ENCODE assay signal across 18 cellular contexts in the genomic region with DNA sequence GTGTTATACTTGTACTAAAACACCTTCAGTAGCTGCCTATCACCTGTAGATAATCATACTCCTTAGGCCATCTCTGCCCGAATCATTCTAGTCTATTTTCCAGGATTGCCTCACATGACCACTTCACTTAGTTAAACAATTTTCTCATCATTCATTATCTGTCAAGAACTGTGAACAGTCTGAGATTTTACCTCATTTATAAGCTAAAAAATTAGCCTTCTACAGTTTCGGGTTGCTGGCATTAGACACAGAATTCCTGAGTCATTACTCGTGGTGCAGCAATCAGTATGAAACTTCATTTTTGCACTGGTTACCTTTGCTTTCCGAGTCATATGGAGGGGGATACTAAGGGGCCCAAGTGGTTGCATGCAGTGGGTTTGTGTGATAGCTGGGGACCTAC. TPM values are rescaled to one million over a fixed set of nuclear protein-coding genes. Genes with fewer than 3 reads are reported as not detected.
A peak's percentile ranks its signal among the peaks of the same experiment; 100 is the strongest.
DNase-seq lines count a peak whose midpoint lies in the region; ATAC-seq and TF ChIP-seq lines count a peak whose summit lies in the region.
"Had no signal": no experiment of that assay in that cellular context is flagged by ENCODE, and none has a peak within 500 bp of the region (broad histone marks: within the 10 kb centered on the region; RNA-seq: fewer than 3 reads in every experiment).

No MANE protein-coding gene starts in this region.

- no peaks in the 10 kb centered on the region for H3K4me1 Mint-ChIP-seq in activated CD4-positive, alpha-beta T cell treated with anti-CD3 and anti-CD28 coated beads, Interleukin-2, amount 10 ng/mL, durations not matched to agents 7 days and 5 days
- H3K4me1 Mint-ChIP-seq: neural crest cell had no signal

- ATAC-seq in SK-N-SH treated with all-trans-retinoic acid at 6 μM for 48 hours (peak; percentile 50), HG02642 (IDR thresholded peaks at IDR 0.05; ENCODE audit: poor library complexity, unreplicated experiment) (no peak), GM19035 (IDR thresholded peaks at IDR 0.05; ENCODE audit: unreplicated experiment) (no peak)
- ATAC-seq: activated CD8-positive, alpha-beta memory T cell treated with anti-CD3 and anti-CD28 coated beads, Interleukin-2, amount 10 ng/mL, durations not matched to agents 7 days and 5 days; K562 had no signal

- POLR2A ChIA-PET in activated CD4-positive, alpha-beta T cell treated with anti-CD3 and anti-CD28 coated beads, Interleukin-2, amount 10 ng/mL, durations not matched to agents 7 days and 5 days (lab: Charles Lee): no interaction called here

- H3K9me3 ChIP-seq in smooth muscle cell (replicated peaks; ENCODE audit: low read depth): no peaks in the 10 kb centered on the region
- peaks cover 5% of the 10 kb centered on the region for H3K9me3 ChIP-seq in left ventricle myocardium inferior (replicated peaks)
- H3K9me3 ChIP-seq: SJCRH30 had no signal

- H3K27ac Mint-ChIP-seq in activated CD4-positive, alpha-beta T cell treated with anti-CD3 and anti-CD28 coated beads, Interleukin-2, amount 10 ng/mL, durations not matched to agents 7 days and 5 days: no peak overlapping the region
- H3K27ac Mint-ChIP-seq: activated CD8-positive, alpha-beta memory T cell treated with anti-CD3 and anti-CD28 coated beads, Interleukin-2, amount 10 ng/mL, durations not matched to agents 7 days and 5 days; CD8-positive, alpha-beta memory T cell had no signal

- no peaks in the 10 kb centered on the region for H3K27me3 ChIP-seq in smooth muscle cell (ENCODE audit: low read depth)
- no peaks in the 10 kb centered on the region for H3K27me3 ChIP-seq in left ventricle myocardium inferior (ENCODE audit: low read depth)
- H3K27me3 ChIP-seq: SJCRH30 had no signal

- DNase-seq in HCEC 1CT (peak; percentile 36), fibroblast of peridontal ligament (ENCODE audit: extremely low read depth) (peak; percentile 78), smooth muscle cell (lab: John Stamatoyannopoulos, UW; ENCODE audit: unreplicated experiment) (no peak), left ventricle myocardium inferior (no peak)
- DNase-seq in activated CD4-positive, alpha-beta T cell treated with anti-CD3 and anti-CD28 coated beads, Interleukin-2, amount 10 ng/mL, durations not matched to agents 7 days and 5 days: no peak
- DNase-seq: activated CD8-positive, alpha-beta memory T cell treated with anti-CD3 and anti-CD28 coated beads, Interleukin-2, amount 10 ng/mL, durations not matched to agents 7 days and 5 days; activated naive CD4-positive, alpha-beta T cell treated with anti-CD3 and anti-CD28 coated beads, Interleukin-2, amount 50 U/mL, for 16 hours; CD8-positive, alpha-beta memory T cell; cortex of kidney; glutamatergic neuron; NCI-H1694; NCI-H748 treated with DMSO at 0.1 percent for 48 hours; SJCRH30 had no signal

- H3K27me3 Mint-ChIP-seq in activated CD4-positive, alpha-beta T cell treated with anti-CD3 and anti-CD28 coated beads, Interleukin-2, amount 10 ng/mL, durations not matched to agents 7 days and 5 days: peaks cover 2% of the 10 kb centered on the region
- H3K27me3 Mint-ChIP-seq: activated CD8-positive, alpha-beta memory T cell treated with anti-CD3 and anti-CD28 coated beads, Interleukin-2, amount 10 ng/mL, durations not matched to agents 7 days and 5 days had no signal

- no peaks in the 10 kb centered on the region for H3K79me2 ChIP-seq in smooth muscle cell (ENCODE audit: low read depth)

- H4K20me1 ChIP-seq in smooth muscle cell (ENCODE audit: low read depth): no peaks in the 10 kb centered on the region

- H3K9ac ChIP-seq in smooth muscle cell (ENCODE audit: low read depth): no peak overlapping the region

- TF ChIP-seq CTCF in smooth muscle cell (IDR thresholded peaks at IDR 0.05; ENCODE audit: borderline replicate concordance, insufficient read depth, poor library complexity, severe bottlenecking) (no peak), left ventricle myocardium inferior (IDR thresholded peaks at IDR 0.05; ENCODE audit: borderline replicate concordance) (no peak)

- CTCF ChIA-PET in activated CD4-positive, alpha-beta T cell treated with anti-CD3 and anti-CD28 coated beads, Interleukin-2, amount 10 ng/mL, durations not matched to agents 7 days and 5 days (lab: Charles Lee): interaction anchor here (0.6 kb wide), 1 partner anchor 35 kb away, joined by 3 read pairs; no protein-coding TSS in a partner anchor

- H3K27ac ChIP-seq in smooth muscle cell (ENCODE audit: low read depth) (peak overlapping the region; percentile 63), left ventricle myocardium inferior (replicated peaks) (no peak overlapping the region)
- H3K27ac ChIP-seq: SJCRH30 had no signal

- peaks cover 8% of the 10 kb centered on the region for H3K4me1 ChIP-seq in smooth muscle cell (ENCODE audit: low read depth)
- no peaks in the 10 kb centered on the region for H3K4me1 ChIP-seq in left ventricle myocardium inferior
- H3K4me1 ChIP-seq: SJCRH30 had no signal

- H3K4me2 ChIP-seq in smooth muscle cell: peak overlapping the region; percentile 52

- no peaks in the 10 kb centered on the region for H3K36me3 Mint-ChIP-seq in activated CD4-positive, alpha-beta T cell treated with anti-CD3 and anti-CD28 coated beads, Interleukin-2, amount 10 ng/mL, durations not matched to agents 7 days and 5 days (ENCODE audit: low read depth)
- H3K36me3 Mint-ChIP-seq: activated CD8-positive, alpha-beta memory T cell treated with anti-CD3 and anti-CD28 coated beads, Interleukin-2, amount 10 ng/mL, durations not matched to agents 7 days and 5 days had no signal

- H3K9me3 Mint-ChIP-seq in activated CD4-positive, alpha-beta T cell treated with anti-CD3 and anti-CD28 coated beads, Interleukin-2, amount 10 ng/mL, durations not matched to agents 7 days and 5 days: no peaks in the 10 kb centered on the region
- H3K9me3 Mint-ChIP-seq: CD8-positive, alpha-beta memory T cell had no signal

- 37% methylated on average over 4 of the region's 4 CpGs for WGBS in smooth muscle cell (ENCODE audit: low lambda C conversion rate)

- no peaks in the 10 kb centered on the region for H3K36me3 ChIP-seq in smooth muscle cell (ENCODE audit: low read depth)
- H3K36me3 ChIP-seq in left ventricle myocardium inferior: no peaks in the 10 kb centered on the region
- H3K36me3 ChIP-seq: SJCRH30 had no signal

- no peak overlapping the region for H2AFZ ChIP-seq in smooth muscle cell (ENCODE audit: low read depth)

- intact Hi-C loops in left ventricle myocardium inferior (cut with micrococcal nuclease): no loop called here

- H3K4me3 Mint-ChIP-seq in activated CD4-positive, alpha-beta T cell treated with anti-CD3 and anti-CD28 coated beads, Interleukin-2, amount 10 ng/mL, durations not matched to agents 7 days and 5 days: no peak overlapping the region
- H3K4me3 Mint-ChIP-seq: activated CD8-positive, alpha-beta memory T cell treated with anti-CD3 and anti-CD28 coated beads, Interleukin-2, amount 10 ng/mL, durations not matched to agents 7 days and 5 days; CD8-positive, alpha-beta memory T cell; neural crest cell had no signal

- H3K4me3 ChIP-seq in smooth muscle cell (no peak overlapping the region), left ventricle myocardium inferior (no peak overlapping the region)
- H3K4me3 ChIP-seq: K562, SJCRH30 had no signal

- no peaks in the 10 kb centered on the region for H3F3A ChIP-seq in smooth muscle cell (ENCODE audit: low read depth)

TF ChIP-seq in SK-N-SH treated with all-trans-retinoic acid at 6 μM for 48 hours, 23 proteins besides CTCF, POLR2A, EP300 and RAD21:
- no peak for TF ChIP-seq RARB (CRISPR knock-in tag; IDR thresholded peaks at IDR 0.05)
- no peak for TF ChIP-seq ISL1 (CRISPR knock-in tag; IDR thresholded peaks at IDR 0.05)
- no peak for TF ChIP-seq ZC3H10 (CRISPR knock-in tag; IDR thresholded peaks at IDR 0.05)
- no peak for TF ChIP-seq TOX (CRISPR knock-in tag; IDR thresholded peaks at IDR 0.05; ENCODE audit: borderline replicate concordance)
- no peak for TF ChIP-seq GLIS3 (CRISPR knock-in tag; IDR thresholded peaks at IDR 0.05)
TF ChIP-seq in SK-N-SH treated with all-trans-retinoic acid at 6 μM for 48 hours: peak in this region for 0.

RNA-seq across cellular contexts. Expression of gene OTOGL, which starts 57.6 kb away (rescaled TPM):
- total RNA-seq in smooth muscle cell (0.04 and 0.09 TPM in 2 replicates), left ventricle myocardium inferior (0.27 TPM)
- not detected in 2 replicates for polyA plus RNA-seq in smooth muscle cell
- not detected for total RNA-seq in activated CD4-positive, alpha-beta T cell treated with anti-CD3 and anti-CD28 coated beads, Interleukin-2, amount 10 ng/mL, durations not matched to agents 7 days and 5 days
- total RNA-seq: activated CD8-positive, alpha-beta memory T cell treated with anti-CD3 and anti-CD28 coated beads, Interleukin-2, amount 10 ng/mL, durations not matched to agents 7 days and 5 days; CD8-positive, alpha-beta memory T cell had no signal
- polyA plus RNA-seq: CD8-positive, alpha-beta memory T cell had no signal

Comparison
In these comparisons a context has a peak if more than half of its experiments do, and no peak if none do; other contexts are left out.
1. DNase-seq: peak in HCEC 1CT (single experiment) and fibroblast of peridontal ligament (single experiment); none in smooth muscle cell (single experiment), activated CD4-positive, alpha-beta T cell treated with anti-CD3 and anti-CD28 coated beads, Interleukin-2, amount 10 ng/mL, durations not matched to agents 7 days and 5 days (single experiment) and left ventricle myocardium inferior (single experiment).